ENCODE assay signal across 9 cellular contexts in the genomic region with DNA sequence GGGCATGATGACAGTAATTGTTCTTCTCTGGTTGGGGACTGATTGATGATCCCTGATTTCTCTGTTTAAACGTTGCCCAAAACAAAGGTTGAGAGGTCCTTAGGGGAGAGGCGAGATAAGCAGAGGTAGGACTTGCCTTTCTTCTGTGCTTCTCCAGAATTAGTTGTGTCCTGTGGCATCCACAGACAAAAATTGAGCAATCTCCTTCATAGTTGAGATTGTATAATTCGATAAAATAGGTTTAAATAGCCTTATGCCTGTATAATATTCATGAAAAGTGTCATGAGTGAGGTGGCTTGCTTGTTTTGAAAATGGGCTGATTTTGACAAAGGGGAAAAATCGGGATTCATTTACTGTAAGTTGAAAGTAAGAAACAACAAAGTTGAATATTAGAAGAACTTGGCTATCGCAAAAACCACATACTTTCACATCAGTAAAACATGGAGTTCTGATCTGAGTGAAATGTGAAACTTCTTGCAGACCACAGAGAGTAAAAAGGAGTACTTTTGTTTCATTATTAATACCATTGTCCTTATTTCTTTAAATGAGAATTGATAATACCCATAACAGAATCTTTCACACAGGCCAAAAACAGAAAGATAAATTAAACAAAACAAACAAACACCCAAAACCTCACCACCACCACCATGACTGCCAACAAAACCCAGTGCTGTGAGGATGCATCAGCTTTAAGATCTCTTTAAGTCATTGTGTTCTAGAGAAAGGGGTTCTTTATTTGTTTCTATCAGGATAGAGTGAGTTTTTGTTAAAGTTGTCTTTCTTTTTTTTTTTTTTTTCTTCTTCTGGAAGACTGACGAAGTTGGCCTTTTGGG.
DNase-seq lines count a peak whose midpoint lies in the region; ATAC-seq and TF ChIP-seq lines count a peak whose summit lies in the region.
"Had no signal": no experiment of that assay in that cellular context is flagged by ENCODE, and none has a peak within 500 bp of the region (broad histone marks: within the 10 kb centered on the region; RNA-seq: fewer than 3 reads in every experiment).

No MANE protein-coding gene starts in this region.

- H3K4me3 ChIP-seq in KMS-11 (IDR thresholded peaks at IDR 0.05; ENCODE audit: insufficient read depth, low read depth, low read length) = no peak overlapping the region
- H3K4me3 ChIP-seq in mucosa of descending colon = no peak overlapping the region
- H3K4me3 ChIP-seq: colonic mucosa had no signal

- no peak for TF ChIP-seq CTCF in KMS-11 (conservative IDR thresholded peaks at IDR 0.05; ENCODE audit: low read depth, low read length)
- no peak for TF ChIP-seq CTCF in mucosa of descending colon (IDR thresholded peaks at IDR 0.05)

- peaks cover 1% of the 10 kb centered on the region for H3K27me3 Mint-ChIP-seq in activated CD4-positive, alpha-beta T cell treated with anti-CD3 and anti-CD28 coated beads, Interleukin-2, amount 10 ng/mL, durations not matched to agents 7 days and 5 days

- peaks cover 21% of the 10 kb centered on the region for H3K4me1 Mint-ChIP-seq in activated CD4-positive, alpha-beta T cell treated with anti-CD3 and anti-CD28 coated beads, Interleukin-2, amount 10 ng/mL, durations not matched to agents 7 days and 5 days
- H3K4me1 Mint-ChIP-seq in stimulated activated effector memory CD8-positive, alpha-beta T cell treated with anti-CD3 and anti-CD28 coated beads, Interleukin-12 subunit alpha, Interleukin-12 subunit beta, amount 100 ng/mL, for 72 hours = peaks cover 22% of the 10 kb centered on the region

- no peak overlapping the region for H3K9ac ChIP-seq in KMS-11

- no peak overlapping the region for H3K27ac ChIP-seq in KMS-11
- H3K27ac ChIP-seq: colonic mucosa had no signal

- no peaks in the 10 kb centered on the region for H3K36me3 ChIP-seq in KMS-11 (ENCODE audit: insufficient read depth)
- H3K36me3 ChIP-seq in mucosa of descending colon (ENCODE audit: low read depth) = no peaks in the 10 kb centered on the region
- H3K36me3 ChIP-seq: colonic mucosa had no signal

- peaks cover 49% of the 10 kb centered on the region for H3K27me3 ChIP-seq in KMS-11 (ENCODE audit: insufficient read depth, low read depth)
- H3K27me3 ChIP-seq: colonic mucosa had no signal

- no peaks in the 10 kb centered on the region for H3K9me3 ChIP-seq in mucosa of descending colon
- H3K9me3 ChIP-seq: colonic mucosa had no signal

- H3K27ac Mint-ChIP-seq in activated CD4-positive, alpha-beta T cell treated with anti-CD3 and anti-CD28 coated beads, Interleukin-2, amount 10 ng/mL, durations not matched to agents 7 days and 5 days = peak overlapping the region; percentile 79
- peak overlapping the region; percentile 65 for H3K27ac Mint-ChIP-seq in stimulated activated effector memory CD8-positive, alpha-beta T cell treated with anti-CD3 and anti-CD28 coated beads, Interleukin-12 subunit alpha, Interleukin-12 subunit beta, amount 100 ng/mL, for 72 hours

- peaks cover 8% of the 10 kb centered on the region; the same call in 1 of the 2 replicates for H4K20me1 ChIP-seq in KMS-11 (ENCODE audit: insufficient read depth)

- POLR2A ChIA-PET in activated CD4-positive, alpha-beta T cell treated with anti-CD3 and anti-CD28 coated beads, Interleukin-2, amount 10 ng/mL, durations not matched to agents 7 days and 5 days (lab: Charles Lee) = no interaction called here

- H3K36me3 Mint-ChIP-seq in activated CD4-positive, alpha-beta T cell treated with anti-CD3 and anti-CD28 coated beads, Interleukin-2, amount 10 ng/mL, durations not matched to agents 7 days and 5 days (ENCODE audit: low read depth) = peaks cover 28% of the 10 kb centered on the region
- H3K36me3 Mint-ChIP-seq in stimulated activated effector memory CD8-positive, alpha-beta T cell treated with anti-CD3 and anti-CD28 coated beads, Interleukin-12 subunit alpha, Interleukin-12 subunit beta, amount 100 ng/mL, for 72 hours = peaks cover 13% of the 10 kb centered on the region

- no peaks in the 10 kb centered on the region for H3K9me3 Mint-ChIP-seq in activated CD4-positive, alpha-beta T cell treated with anti-CD3 and anti-CD28 coated beads, Interleukin-2, amount 10 ng/mL, durations not matched to agents 7 days and 5 days
- no peaks in the 10 kb centered on the region for H3K9me3 Mint-ChIP-seq in stimulated activated effector memory CD8-positive, alpha-beta T cell treated with anti-CD3 and anti-CD28 coated beads, Interleukin-12 subunit alpha, Interleukin-12 subunit beta, amount 100 ng/mL, for 72 hours

- H3K4me3 Mint-ChIP-seq in activated CD4-positive, alpha-beta T cell treated with anti-CD3 and anti-CD28 coated beads, Interleukin-2, amount 10 ng/mL, durations not matched to agents 7 days and 5 days = peak overlapping the region; percentile 33
- peak overlapping the region; percentile 44 for H3K4me3 Mint-ChIP-seq in stimulated activated effector memory CD8-positive, alpha-beta T cell treated with anti-CD3 and anti-CD28 coated beads, Interleukin-12 subunit alpha, Interleukin-12 subunit beta, amount 100 ng/mL, for 72 hours

- H3K4me1 ChIP-seq in KMS-11 (ENCODE audit: low read depth, poor library complexity, severe bottlenecking) (peaks cover 18% of the 10 kb centered on the region), mucosa of descending colon (ENCODE audit: low read depth) (no peaks in the 10 kb centered on the region)
- H3K4me1 ChIP-seq: colonic mucosa had no signal

- peak overlapping the region; percentile 83 for H3K4me2 ChIP-seq in KMS-11

- CTCF ChIA-PET in activated CD4-positive, alpha-beta T cell treated with anti-CD3 and anti-CD28 coated beads, Interleukin-2, amount 10 ng/mL, durations not matched to agents 7 days and 5 days (lab: Charles Lee) = interaction anchor here (0.6 to 0.7 kb wide), 4 partner anchors 12 to 1413 kb away, joined by 3 to 6 read pairs (median 4); no protein-coding TSS in a partner anchor

- intact Hi-C loops in mucosa of descending colon (cut with DNase I, micrococcal nuclease) = no loop called here

- H3K79me2 ChIP-seq in KMS-11 (ENCODE audit: insufficient read depth, low read depth) = no peaks in the 10 kb centered on the region

- H2AFZ ChIP-seq in KMS-11 (ENCODE audit: low read depth) = no peak overlapping the region

- ATAC-seq in HG02571 (IDR thresholded peaks at IDR 0.05; ENCODE audit: unreplicated experiment) (peak; percentile 95), mucosa of descending colon (no peak)
- ATAC-seq in stimulated activated effector memory CD8-positive, alpha-beta T cell treated with anti-CD3 and anti-CD28 coated beads, Interleukin-12 subunit alpha, Interleukin-12 subunit beta, amount 100 ng/mL, for 72 hours = peak; percentile 95

- DNase-seq in activated CD4-positive, alpha-beta T cell treated with anti-CD3 and anti-CD28 coated beads, Interleukin-2, amount 10 ng/mL, durations not matched to agents 7 days and 5 days = peak; percentile 29
- DNase-seq in activated CD4-positive, alpha-beta T cell treated with anti-CD3 and anti-CD28 coated beads, Interleukin-2, amount 50 U/mL, for 48 hours = no peak
- peak in 1 of 2 donors; percentile 70 for DNase-seq in stimulated activated effector memory CD8-positive, alpha-beta T cell treated with anti-CD3 and anti-CD28 coated beads, Interleukin-12 subunit alpha, Interleukin-12 subunit beta, amount 100 ng/mL, for 72 hours (ENCODE audit: low spot score in 2 of 2)
- no peak for DNase-seq in stimulated activated naive CD4-positive, alpha-beta T cell (lab: John Stamatoyannopoulos, UW)
- DNase-seq in DMS153 treated with DMSO at 0.1 percent for 48 hours (lab: John Stamatoyannopoulos, UW; ENCODE audit: unreplicated experiment) (no peak), mucosa of descending colon (no peak)
- DNase-seq: colonic mucosa had no signal
